ENCODE assay signal across 8 cellular contexts in the genomic region with DNA sequence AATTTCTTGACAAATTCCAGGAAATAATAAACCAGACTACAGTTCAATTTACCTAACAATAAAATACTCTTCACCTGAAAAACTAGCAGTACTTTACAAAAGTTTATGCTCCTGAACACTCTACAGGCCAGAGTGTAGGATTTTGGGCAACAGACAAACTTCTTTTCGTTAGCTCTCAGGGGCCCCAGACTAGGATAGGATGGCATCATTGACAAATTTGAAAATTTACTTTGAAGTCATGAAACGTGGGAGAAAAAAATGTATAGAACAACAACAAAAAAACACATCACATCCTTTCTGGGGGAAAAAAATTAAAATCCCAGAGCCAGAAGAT. TPM values are rescaled to one million over a fixed set of nuclear protein-coding genes. Genes with fewer than 3 reads are reported as not detected.
DNase-seq lines count a peak whose midpoint lies in the region; TF ChIP-seq lines count a peak whose summit lies in the region.

No MANE protein-coding gene starts in this region.

- no peaks in the 10 kb centered on the region for H3K9me3 ChIP-seq in CD8-positive, alpha-beta memory T cell (ENCODE audit: low read length)
- H3K9me3 ChIP-seq in ovary = no peaks in the 10 kb centered on the region

- POLR2A ChIA-PET in CD8-positive, alpha-beta memory T cell (lab: Charles Lee) = interaction anchor here (1.0 to 4.5 kb wide), 3 partner anchors 11 to 27 kb away, joined by 11 to 35 read pairs (median 11); no protein-coding TSS in a partner anchor
- POLR2A ChIA-PET in RWPE1 (lab: Yijun Ruan, JAX; ENCODE audit: low non-redundant PET) = no interaction called here

- no peaks in the 10 kb centered on the region for H3K9me3 Mint-ChIP-seq in CD8-positive, alpha-beta memory T cell

- 1% methylated on average over 2 of the region's 2 CpGs for WGBS in ovary, 3 donors

- DNase-seq in CD8-positive, alpha-beta memory T cell = no peak
- DNase-seq in RWPE1 (ENCODE audit: low spot score) (no peak), epithelial cell of proximal tubule (ENCODE audit: low read depth) (no peak), ovary (no peak), GM13976 (ENCODE audit: low spot score) (no peak), NCI-H345 (lab: John Stamatoyannopoulos, UW) (no peak), DMS53 treated with DMSO at 0.1 percent for 48 hours (lab: John Stamatoyannopoulos, UW; ENCODE audit: unreplicated experiment) (no peak), NCI-H2107 (lab: John Stamatoyannopoulos, UW) (no peak)

- TF ChIP-seq EP300 in ovary (IDR thresholded peaks at IDR 0.05) = no peak

- peaks cover 4 to 29% (median 5%) of the 10 kb centered on the region in 3 donors for H3K36me3 Mint-ChIP-seq in CD8-positive, alpha-beta memory T cell

- TF ChIP-seq POLR2A in ovary (IDR thresholded peaks at IDR 0.05) = no peak

- CTCF ChIA-PET in CD8-positive, alpha-beta memory T cell (lab: Charles Lee) = interaction anchor here (1.2 to 5.2 kb wide), 2 partner anchors 14 to 16 kb away, joined by 3 to 21 read pairs; no protein-coding TSS in a partner anchor
- CTCF ChIA-PET in RWPE1 (lab: Yijun Ruan, JAX) = interaction anchor here (0.5 kb wide), 1 partner anchor 27 kb away, joined by 3 read pairs; no protein-coding TSS in a partner anchor

- H3K4me3 ChIP-seq in CD8-positive, alpha-beta memory T cell (ENCODE audit: low read length) = peak overlapping the region; percentile 83
- H3K4me3 ChIP-seq in epithelial cell of proximal tubule (ENCODE audit: low read depth, low read length) (peak overlapping the region; percentile 90), ovary (peak overlapping the region; percentile 77)

- H3K27ac ChIP-seq in CD8-positive, alpha-beta memory T cell (ENCODE audit: low read depth, low read length) = peak overlapping the region; percentile 77
- peak overlapping the region; percentile 95 for H3K27ac ChIP-seq in RWPE1
- H3K27ac ChIP-seq in ovary = peak overlapping the region; percentile 76 to 86

- H3K36me3 ChIP-seq in CD8-positive, alpha-beta memory T cell (ENCODE audit: insufficient read depth, low read length) = no peaks in the 10 kb centered on the region
- H3K36me3 ChIP-seq in ovary = no peaks in the 10 kb centered on the region

- intact Hi-C loops in ovary (cut with DNase I) = no loop called here

- TF ChIP-seq CTCF in RWPE1 (conservative IDR thresholded peaks at IDR 0.05; ENCODE audit: low read depth) = no peak
- no peak for TF ChIP-seq CTCF in epithelial cell of proximal tubule (conservative IDR thresholded peaks at IDR 0.05; ENCODE audit: low read depth, low read length)
- no peak for TF ChIP-seq CTCF in ovary (IDR thresholded peaks at IDR 0.05)
- no peak for TF ChIP-seq CTCF in GM13976 (IDR thresholded peaks at IDR 0.05; ENCODE audit: borderline replicate concordance, control extremely low read depth, extremely low read depth, insufficient read depth, missing control alignments)

- peaks cover 77% of the 10 kb centered on the region for H3K4me1 ChIP-seq in CD8-positive, alpha-beta memory T cell (ENCODE audit: insufficient read depth, low read length)
- peaks cover 8% of the 10 kb centered on the region for H3K4me1 ChIP-seq in ovary (ENCODE audit: insufficient read depth)

- H3K4me3 Mint-ChIP-seq in CD8-positive, alpha-beta memory T cell = peak overlapping the region; percentile 86 to 100 (median 97)

- no peaks in the 10 kb centered on the region for H3K27me3 ChIP-seq in CD8-positive, alpha-beta memory T cell (ENCODE audit: insufficient read depth, low read length, poor library complexity, severe bottlenecking)
- no peaks in the 10 kb centered on the region for H3K27me3 ChIP-seq in ovary

- no peaks in the 10 kb centered on the region for H3K27me3 Mint-ChIP-seq in CD8-positive, alpha-beta memory T cell

- in situ Hi-C loops in GM13976 (cut with MboI; ENCODE audit: low sequenced_read_pairs, unreplicated experiment) = no loop called here

- peaks cover 75 to 79% (median 76%) of the 10 kb centered on the region in 3 donors for H3K4me1 Mint-ChIP-seq in CD8-positive, alpha-beta memory T cell

- peak overlapping the region; percentile 81 to 99 (median 93) for H3K27ac Mint-ChIP-seq in CD8-positive, alpha-beta memory T cell

RNA-seq across cellular contexts. Expression of a gene that starts 1.2 kb away (rescaled TPM):
- 100 to 1,000 TPM; 339 to 368 TPM for total RNA-seq in CD8-positive, alpha-beta memory T cell
- 598 TPM for polyA plus RNA-seq in CD8-positive, alpha-beta memory T cell
- total RNA-seq in epithelial cell of proximal tubule = 160 TPM in 2 replicates
- total RNA-seq in ovary = 100 to 1,000 TPM; 207 to 366 (median 249) TPM
- 100 to 1,000 TPM in 1 of 2 donors, 10 to 100 TPM in 1; 92.5 to 246 TPM for polyA plus RNA-seq in ovary
